ENCODE assay signal across 19 cellular contexts in the genomic region with DNA sequence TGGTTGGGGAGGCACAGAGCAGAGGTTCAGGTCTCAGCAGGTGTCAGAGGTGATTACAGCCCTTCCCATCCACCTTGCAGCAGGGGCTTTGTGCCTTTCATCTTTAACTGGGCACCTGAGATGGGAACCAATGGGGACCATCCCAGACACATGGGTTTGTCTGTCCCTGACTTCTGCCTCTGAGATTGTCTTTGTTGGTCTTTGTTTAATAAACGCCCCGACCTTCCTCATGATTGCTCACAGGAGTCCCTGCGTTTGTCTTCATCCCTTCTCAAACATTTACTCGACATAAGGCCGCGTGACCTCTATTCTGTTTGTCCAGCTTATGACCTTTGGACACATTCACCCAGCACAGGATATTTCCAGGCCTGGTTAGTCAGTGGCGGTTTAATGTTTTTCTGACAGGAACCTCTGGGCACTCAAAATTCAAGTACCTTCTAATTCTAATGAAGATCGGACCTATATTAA. TPM values are rescaled to one million over a fixed set of nuclear protein-coding genes. Genes with fewer than 3 reads are reported as not detected.
A peak's percentile ranks its signal among the peaks of the same experiment; 100 is the strongest.
DNase-seq lines count a peak whose midpoint lies in the region; ATAC-seq and TF ChIP-seq lines count a peak whose summit lies in the region.
"Had no signal": no experiment of that assay in that cellular context is flagged by ENCODE, and none has a peak within 500 bp of the region (broad histone marks: within the 10 kb centered on the region; RNA-seq: fewer than 3 reads in every experiment).

No MANE protein-coding gene starts in this region.

- H3K36me3 Mint-ChIP-seq in Calu3 (ENCODE audit: insufficient read depth, unreplicated experiment) = peaks cover 26% of the 10 kb centered on the region
- peaks cover 4% of the 10 kb centered on the region for H3K36me3 Mint-ChIP-seq in natural killer cell treated with Interleukin-12 subunit alpha and Interleukin-12 subunit beta and Interleukin-15 and Interleukin-18, amount 100 ng/mL, for 72 hours
- peaks cover 47% of the 10 kb centered on the region for H3K36me3 Mint-ChIP-seq in activated T-helper 2 cell treated with anti-CD3 and anti-CD28 coated beads, Interferon-gamma antibody, Interleukin-2, Interleukin-4, amounts not matched to agents 10 μg/mL and 5 μg/mL and 100 μg/mL, durations not matched to agents 14 hours and 24 hours and 36 hours (ENCODE audit: low read depth)

- peak overlapping the region; percentile 68 for H3K27ac ChIP-seq in 22Rv1
- H3K27ac ChIP-seq: thyroid gland had no signal

- H3K27me3 Mint-ChIP-seq in Calu3 (ENCODE audit: unreplicated experiment) = no peaks in the 10 kb centered on the region
- H3K27me3 Mint-ChIP-seq in natural killer cell treated with Interleukin-12 subunit alpha and Interleukin-12 subunit beta and Interleukin-15 and Interleukin-18, amount 100 ng/mL, for 72 hours = no peaks in the 10 kb centered on the region
- H3K27me3 Mint-ChIP-seq in activated T-helper 2 cell treated with anti-CD3 and anti-CD28 coated beads, Interferon-gamma antibody, Interleukin-2, Interleukin-4, amounts not matched to agents 10 μg/mL and 5 μg/mL and 100 μg/mL, durations not matched to agents 14 hours and 24 hours and 36 hours (ENCODE audit: low read depth) = no peaks in the 10 kb centered on the region
- H3K27me3 Mint-ChIP-seq: activated naive CD4-positive, alpha-beta T cell treated with anti-CD3 and anti-CD28 coated beads, Interleukin-2, amount 50 U/mL, for 24 hours had no signal

- no peaks in the 10 kb centered on the region for H3K36me3 ChIP-seq in mucosa of stomach (ENCODE audit: control insufficient read depth, insufficient read depth, low read length)
- H3K36me3 ChIP-seq in H7 (replicated peaks; ENCODE audit: control insufficient read depth, insufficient read depth, low read length) = peaks cover 27% of the 10 kb centered on the region

- H3K4me1 ChIP-seq in mucosa of stomach (ENCODE audit: control insufficient read depth, insufficient read depth, low read length) = peaks cover 30% of the 10 kb centered on the region

- no peak for ATAC-seq in natural killer cell treated with Interleukin-12 subunit alpha and Interleukin-12 subunit beta and Interleukin-15 and Interleukin-18, amount 100 ng/mL, for 72 hours
- ATAC-seq: activated CD8-positive, alpha-beta T cell treated with anti-CD3 and anti-CD28 coated beads, Interleukin-2, amount 10 ng/mL, durations not matched to agents 7 days and 5 days; activated T-cell treated with anti-CD3 and anti-CD28 coated beads, Interleukin-2, amount 50 U/mL, for 4 hours; left ventricle myocardium superior; sciatic nerve had no signal

- no peak for DNase-seq in Calu3
- peak; percentile 37 for DNase-seq in dermis blood vessel endothelial cell
- DNase-seq in superior temporal gyrus (ENCODE audit: extremely low spot score) = no peak
- no peak for DNase-seq in natural killer cell treated with Interleukin-12 subunit alpha and Interleukin-12 subunit beta and Interleukin-15 and Interleukin-18, amount 100 ng/mL, for 72 hours (ENCODE audit: low spot score)
- no peak for DNase-seq in activated T-helper 2 cell treated with anti-CD3 and anti-CD28 coated beads, Interferon-gamma antibody, Interleukin-2, Interleukin-4, amounts not matched to agents 10 μg/mL and 5 μg/mL and 100 μg/mL, durations not matched to agents 14 hours and 24 hours and 36 hours (ENCODE audit: low spot score)
- DNase-seq in H7 = no peak
- DNase-seq: activated CD8-positive, alpha-beta T cell treated with anti-CD3 and anti-CD28 coated beads, Interleukin-2, amount 10 ng/mL, durations not matched to agents 7 days and 5 days; activated T-cell treated with anti-CD3 and anti-CD28 coated beads, Interleukin-2, amount 50 U/mL, for 4 hours; glutamatergic neuron; left ventricle myocardium superior; NCI-H1105 treated with DMSO at 0.1 percent for 48 hours; NCI-H2107; NCI-H524; SK-N-SH; thyroid gland had no signal

- TF ChIP-seq CTCF in 22Rv1 (IDR thresholded peaks at IDR 0.05) (no peak), Calu3 (IDR thresholded peaks at IDR 0.05; ENCODE audit: unreplicated experiment) (no peak)

- H3K4me3 ChIP-seq in mucosa of stomach (ENCODE audit: low read length) = no peak overlapping the region
- no peak overlapping the region for H3K4me3 ChIP-seq in H7 (ENCODE audit: insufficient read depth, low read depth, low read length)
- H3K4me3 ChIP-seq: thyroid gland had no signal

- CTCF ChIA-PET in Calu3 (lab: Charles Lee) = interaction anchor here (0.8 to 1.1 kb wide), 2 partner anchors 33 to 48 kb away, joined by 4 read pairs; a partner anchor contains a TSS

- H3K4me3 Mint-ChIP-seq in Calu3 (ENCODE audit: low read depth, unreplicated experiment) = peak overlapping the region; percentile 32
- H3K4me3 Mint-ChIP-seq in natural killer cell treated with Interleukin-12 subunit alpha and Interleukin-12 subunit beta and Interleukin-15 and Interleukin-18, amount 100 ng/mL, for 72 hours = no peak overlapping the region
- H3K4me3 Mint-ChIP-seq in activated T-helper 2 cell treated with anti-CD3 and anti-CD28 coated beads, Interferon-gamma antibody, Interleukin-2, Interleukin-4, amounts not matched to agents 10 μg/mL and 5 μg/mL and 100 μg/mL, durations not matched to agents 14 hours and 24 hours and 36 hours (ENCODE audit: low read depth) = no peak overlapping the region
- H3K4me3 Mint-ChIP-seq: activated CD8-positive, alpha-beta T cell treated with anti-CD3 and anti-CD28 coated beads, Interleukin-2, amount 10 ng/mL, durations not matched to agents 7 days and 5 days; activated naive CD4-positive, alpha-beta T cell treated with anti-CD3 and anti-CD28 coated beads, Interleukin-2, amount 50 U/mL, for 24 hours; activated T-cell treated with anti-CD3 and anti-CD28 coated beads, Interleukin-2, amount 50 U/mL, for 4 hours had no signal

- peak overlapping the region; percentile 56 for H3K9ac ChIP-seq in mucosa of stomach (ENCODE audit: low read length)
- H3K9ac ChIP-seq: SK-N-SH had no signal

- intact Hi-C loops in Calu3 (cut with micrococcal nuclease; ENCODE audit: unreplicated experiment) = no loop called here
- intact Hi-C loops in activated T-helper 2 cell treated with anti-CD3 and anti-CD28 coated beads, Interferon-gamma antibody, Interleukin-2, Interleukin-4, amounts not matched to agents 10 μg/mL and 5 μg/mL and 100 μg/mL, durations not matched to agents 14 hours and 24 hours and 36 hours (cut with micrococcal nuclease) = no loop called here

- H3K9me3 Mint-ChIP-seq in Calu3 (ENCODE audit: low read depth, unreplicated experiment) = no peaks in the 10 kb centered on the region
- no peaks in the 10 kb centered on the region for H3K9me3 Mint-ChIP-seq in natural killer cell treated with Interleukin-12 subunit alpha and Interleukin-12 subunit beta and Interleukin-15 and Interleukin-18, amount 100 ng/mL, for 72 hours
- H3K9me3 Mint-ChIP-seq in activated T-helper 2 cell treated with anti-CD3 and anti-CD28 coated beads, Interferon-gamma antibody, Interleukin-2, Interleukin-4, amounts not matched to agents 10 μg/mL and 5 μg/mL and 100 μg/mL, durations not matched to agents 14 hours and 24 hours and 36 hours = no peaks in the 10 kb centered on the region
- H3K9me3 Mint-ChIP-seq: activated naive CD4-positive, alpha-beta T cell treated with anti-CD3 and anti-CD28 coated beads, Interleukin-2, amount 50 U/mL, for 24 hours; activated T-cell treated with anti-CD3 and anti-CD28 coated beads, Interleukin-2, amount 50 U/mL, for 4 hours had no signal

- H3K27ac Mint-ChIP-seq in Calu3 (ENCODE audit: unreplicated experiment) = peak overlapping the region; percentile 67
- peak overlapping the region in 1 of 2 donors; percentile 84 for H3K27ac Mint-ChIP-seq in natural killer cell treated with Interleukin-12 subunit alpha and Interleukin-12 subunit beta and Interleukin-15 and Interleukin-18, amount 100 ng/mL, for 72 hours
- no peak overlapping the region for H3K27ac Mint-ChIP-seq in activated T-helper 2 cell treated with anti-CD3 and anti-CD28 coated beads, Interferon-gamma antibody, Interleukin-2, Interleukin-4, amounts not matched to agents 10 μg/mL and 5 μg/mL and 100 μg/mL, durations not matched to agents 14 hours and 24 hours and 36 hours
- H3K27ac Mint-ChIP-seq: activated CD8-positive, alpha-beta T cell treated with anti-CD3 and anti-CD28 coated beads, Interleukin-2, amount 10 ng/mL, durations not matched to agents 7 days and 5 days; activated naive CD4-positive, alpha-beta T cell treated with anti-CD3 and anti-CD28 coated beads, Interleukin-2, amount 50 U/mL, for 24 hours had no signal

- BruUV-seq in Calu3 (replicated peaks; lab: Mats Ljungman, UMichigan) = no TSS peak

- H3K4me1 Mint-ChIP-seq in Calu3 (ENCODE audit: low read depth, unreplicated experiment) = peaks cover 51% of the 10 kb centered on the region
- peaks cover 19 to 53% of the 10 kb centered on the region in 2 donors for H3K4me1 Mint-ChIP-seq in natural killer cell treated with Interleukin-12 subunit alpha and Interleukin-12 subunit beta and Interleukin-15 and Interleukin-18, amount 100 ng/mL, for 72 hours (ENCODE audit: low read depth in 2 of 2)
- peaks cover 19% of the 10 kb centered on the region for H3K4me1 Mint-ChIP-seq in activated T-helper 2 cell treated with anti-CD3 and anti-CD28 coated beads, Interferon-gamma antibody, Interleukin-2, Interleukin-4, amounts not matched to agents 10 μg/mL and 5 μg/mL and 100 μg/mL, durations not matched to agents 14 hours and 24 hours and 36 hours (ENCODE audit: low read depth)

- H3K27me3 ChIP-seq in mucosa of stomach (ENCODE audit: control insufficient read depth, insufficient read depth, low read length) (no peaks in the 10 kb centered on the region), H7 (ENCODE audit: control insufficient read depth, insufficient read depth, low read length) (no peaks in the 10 kb centered on the region)
- H3K27me3 ChIP-seq: thyroid gland had no signal

- no peaks in the 10 kb centered on the region for H3K9me3 ChIP-seq in mucosa of stomach (ENCODE audit: control insufficient read depth, low read length)
- H3K9me3 ChIP-seq: SK-N-SH, thyroid gland had no signal

RNA-seq across cellular contexts. Expression of a gene that starts 5.9 kb away (rescaled TPM):
- total RNA-seq in Calu3 (2022) = 16.0 and 18.0 TPM in 2 replicates
- 14.5 and 18.5 TPM in 2 replicates for total RNA-seq in dermis blood vessel endothelial cell
- 1 to 10 TPM; 5.5 to 9.2 TPM for total RNA-seq in natural killer cell treated with Interleukin-12 subunit alpha and Interleukin-12 subunit beta and Interleukin-15 and Interleukin-18, amount 100 ng/mL, for 72 hours
- 10.1 and 10.6 TPM in 2 replicates for total RNA-seq in activated T-helper 2 cell treated with anti-CD3 and anti-CD28 coated beads, Interferon-gamma antibody, Interleukin-2, Interleukin-4, amounts not matched to agents 10 μg/mL and 5 μg/mL and 100 μg/mL, durations not matched to agents 14 hours and 24 hours and 36 hours
- total RNA-seq in H7 (2014; rRNA removed; shearing (Covaris generic)) = 61.5 and 64.8 TPM in 2 replicates

RNA-seq across cellular contexts. Expression of a gene that starts 47.4 kb away (rescaled TPM):
- total RNA-seq in Calu3 (2022) = 53.1 and 53.3 TPM in 2 replicates
- total RNA-seq in dermis blood vessel endothelial cell = 22.1 and 26.4 TPM in 2 replicates
- total RNA-seq in natural killer cell treated with Interleukin-12 subunit alpha and Interleukin-12 subunit beta and Interleukin-15 and Interleukin-18, amount 100 ng/mL, for 72 hours = 10 to 100 TPM; 19.7 to 41.2 TPM
- 20.5 and 21.3 TPM in 2 replicates for total RNA-seq in activated T-helper 2 cell treated with anti-CD3 and anti-CD28 coated beads, Interferon-gamma antibody, Interleukin-2, Interleukin-4, amounts not matched to agents 10 μg/mL and 5 μg/mL and 100 μg/mL, durations not matched to agents 14 hours and 24 hours and 36 hours
- total RNA-seq in H7 (2014; rRNA removed; shearing (Covaris generic)) = 13.6 and 17.7 TPM in 2 replicates

RNA-seq across cellular contexts. Expression of a gene that starts 51.3 kb away (rescaled TPM):
- total RNA-seq in Calu3 (2022) (10.9 and 16.6 TPM in 2 replicates), dermis blood vessel endothelial cell (4.4 and 4.6 TPM in 2 replicates)
- total RNA-seq in natural killer cell treated with Interleukin-12 subunit alpha and Interleukin-12 subunit beta and Interleukin-15 and Interleukin-18, amount 100 ng/mL, for 72 hours = 1 to 10 TPM; 3.8 to 7.1 TPM
- 2.5 and 3.0 TPM in 2 replicates for total RNA-seq in activated T-helper 2 cell treated with anti-CD3 and anti-CD28 coated beads, Interferon-gamma antibody, Interleukin-2, Interleukin-4, amounts not matched to agents 10 μg/mL and 5 μg/mL and 100 μg/mL, durations not matched to agents 14 hours and 24 hours and 36 hours
- total RNA-seq in H7 (2014; rRNA removed; shearing (Covaris generic)) = 13.5 and 19.4 TPM in 2 replicates
